8 cellular contexts compared by ENCODE assay signal in the genomic region with DNA sequence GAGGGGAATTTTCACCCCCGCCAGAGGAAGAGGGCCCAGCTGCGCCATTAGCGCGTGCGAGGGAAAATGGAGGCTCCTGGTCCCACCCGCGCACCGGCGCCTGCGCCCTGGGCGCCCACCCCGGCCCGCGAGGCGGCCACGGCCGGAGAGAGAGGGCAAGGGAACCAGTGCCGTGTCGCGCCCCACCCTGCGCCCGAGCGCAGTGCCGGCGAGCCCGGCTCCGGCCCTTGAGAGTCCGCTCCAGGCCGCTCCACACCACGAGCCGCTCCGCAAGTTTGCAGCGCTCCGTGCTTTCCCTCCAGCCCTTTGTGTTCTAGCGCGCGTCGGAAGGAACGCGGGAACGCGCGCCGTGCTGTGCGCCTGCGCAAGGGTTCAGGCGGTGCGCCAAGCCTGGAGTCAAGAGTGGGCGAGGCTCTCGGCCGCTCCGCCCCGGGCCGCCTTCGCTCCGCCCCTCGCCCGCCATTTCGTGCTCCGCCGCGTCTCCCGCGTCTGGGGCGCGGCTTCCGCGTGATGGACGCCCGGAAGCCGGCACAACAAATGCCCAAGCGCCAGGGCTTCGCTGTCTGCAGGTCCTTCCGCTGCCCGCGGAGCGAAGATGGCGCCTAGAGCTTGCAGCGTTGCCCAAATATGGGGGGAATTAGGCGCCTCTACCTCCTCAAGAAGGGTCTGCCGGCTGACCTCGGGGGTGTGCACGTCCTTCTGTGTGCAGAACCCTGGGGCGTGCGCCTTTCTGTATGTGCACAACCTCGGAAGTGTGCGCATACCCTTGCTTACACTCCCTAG. TPM values are rescaled to one million over a fixed set of nuclear protein-coding genes. Genes with fewer than 3 reads are reported as not detected.
DNase-seq lines count a peak whose midpoint lies in the region; ATAC-seq lines count a peak whose summit lies in the region.

No MANE protein-coding gene starts in this region.

- H3K4ac ChIP-seq in mesendoderm (ENCODE audit: low read depth, low read length) = peak overlapping the region; percentile 88

- H3K27ac ChIP-seq in mesendoderm (ENCODE audit: low read depth, low read length) = peak overlapping the region; percentile 28

- peak overlapping the region; percentile 9 for H3K4me3 ChIP-seq in mesendoderm (ENCODE audit: low read length)

- peak overlapping the region; percentile 94 for H3K27ac Mint-ChIP-seq in activated CD8-positive, alpha-beta memory T cell treated with anti-CD3 and anti-CD28 coated beads, Interleukin-2, amount 10 ng/mL, durations not matched to agents 7 days and 5 days
- H3K27ac Mint-ChIP-seq in effector memory CD8-positive, alpha-beta T cell = peak overlapping the region; percentile 92 to 95

- peak overlapping the region; percentile 97 for H3K18ac ChIP-seq in mesendoderm (ENCODE audit: low read length)

- H3K23ac ChIP-seq in mesendoderm (ENCODE audit: low read length) = peak overlapping the region; percentile 74

- peak overlapping the region; percentile 28 for H2AK5ac ChIP-seq in mesendoderm (ENCODE audit: low read length)

- peaks cover 15% of the 10 kb centered on the region for H3K4me1 Mint-ChIP-seq in activated CD8-positive, alpha-beta memory T cell treated with anti-CD3 and anti-CD28 coated beads, Interleukin-2, amount 10 ng/mL, durations not matched to agents 7 days and 5 days
- H3K4me1 Mint-ChIP-seq in effector memory CD8-positive, alpha-beta T cell (ENCODE audit: low read depth in 2 of 2) = peaks cover 4 to 5% of the 10 kb centered on the region in 2 donors

- H3K4me1 ChIP-seq in mesendoderm (ENCODE audit: control insufficient read depth, low read depth, low read length) = peaks cover 3% of the 10 kb centered on the region

- no peak overlapping the region for H2BK120ac ChIP-seq in mesendoderm (ENCODE audit: low read depth, low read length)

- H4K5ac ChIP-seq in mesendoderm (ENCODE audit: low read length) = peak overlapping the region; percentile 56

- H3K79me1 ChIP-seq in mesendoderm (ENCODE audit: low read length) = no peaks in the 10 kb centered on the region

- H3K36me3 Mint-ChIP-seq in activated CD8-positive, alpha-beta memory T cell treated with anti-CD3 and anti-CD28 coated beads, Interleukin-2, amount 10 ng/mL, durations not matched to agents 7 days and 5 days = peaks cover 2% of the 10 kb centered on the region
- peaks cover 23% of the 10 kb centered on the region for H3K36me3 Mint-ChIP-seq in effector memory CD8-positive, alpha-beta T cell (ENCODE audit: insufficient read depth)

- H3K4me2 ChIP-seq in mesendoderm (ENCODE audit: low read length) = peak overlapping the region; percentile 68

- H3K27me3 Mint-ChIP-seq in activated CD8-positive, alpha-beta memory T cell treated with anti-CD3 and anti-CD28 coated beads, Interleukin-2, amount 10 ng/mL, durations not matched to agents 7 days and 5 days = no peaks in the 10 kb centered on the region
- H3K27me3 Mint-ChIP-seq in effector memory CD8-positive, alpha-beta T cell = no peaks in the 10 kb centered on the region

- H3K9ac ChIP-seq in mesendoderm (ENCODE audit: low read length) = peak overlapping the region; percentile 92

- H3K79me2 ChIP-seq in mesendoderm (ENCODE audit: control insufficient read depth, insufficient read depth, low read length) = no peaks in the 10 kb centered on the region

- no CpG with 5 or more reads among the region's 87 CpGs for WGBS in mesendoderm (ENCODE audit: extremely low coverage, insufficient coverage, low lambda C conversion rate)

- H3K9me3 Mint-ChIP-seq in activated CD8-positive, alpha-beta memory T cell treated with anti-CD3 and anti-CD28 coated beads, Interleukin-2, amount 10 ng/mL, durations not matched to agents 7 days and 5 days (ENCODE audit: low read depth) = peaks cover 3% of the 10 kb centered on the region
- H3K9me3 Mint-ChIP-seq in effector memory CD8-positive, alpha-beta T cell = no peaks in the 10 kb centered on the region

- CTCF ChIA-PET in activated CD8-positive, alpha-beta memory T cell treated with anti-CD3 and anti-CD28 coated beads, Interleukin-2, amount 10 ng/mL, durations not matched to agents 7 days and 5 days (lab: Charles Lee) = interaction anchor here (0.8 to 4.3 kb wide), 7 partner anchors 11 to 52 kb away, joined by 3 to 38 read pairs (median 7); no protein-coding TSS in a partner anchor

- no peak overlapping the region for H2BK15ac ChIP-seq in mesendoderm (replicated peaks; ENCODE audit: low read depth)

- no peaks in the 10 kb centered on the region for H3K36me3 ChIP-seq in mesendoderm (ENCODE audit: control insufficient read depth, insufficient read depth, low read length)

- H3K27me3 ChIP-seq in mesendoderm (ENCODE audit: insufficient read depth, low read length, poor library complexity) = no peaks in the 10 kb centered on the region

- peak overlapping the region; percentile 69 for H3K4me3 Mint-ChIP-seq in activated CD8-positive, alpha-beta memory T cell treated with anti-CD3 and anti-CD28 coated beads, Interleukin-2, amount 10 ng/mL, durations not matched to agents 7 days and 5 days
- peak overlapping the region; percentile 69 to 73 for H3K4me3 Mint-ChIP-seq in effector memory CD8-positive, alpha-beta T cell

- ATAC-seq in GM18520 (IDR thresholded peaks at IDR 0.05; ENCODE audit: unreplicated experiment) (peak; percentile 70), HG03060 (IDR thresholded peaks at IDR 0.05; ENCODE audit: low read depth, unreplicated experiment) (peak; percentile 74)
- peak; percentile 95 for ATAC-seq in activated CD8-positive, alpha-beta memory T cell treated with anti-CD3 and anti-CD28 coated beads, Interleukin-2, amount 10 ng/mL, durations not matched to agents 7 days and 5 days
- ATAC-seq in effector memory CD8-positive, alpha-beta T cell (replicated peaks) = peak; percentile 88

- DNase-seq in A172 (ENCODE audit: low spot score) (peak; percentile 73), NCI-H460 (ENCODE audit: extremely low read depth, low read depth) (peak; percentile 97), mesendoderm (peak; percentile 99)
- peak; percentile 97 for DNase-seq in activated CD8-positive, alpha-beta memory T cell treated with anti-CD3 and anti-CD28 coated beads, Interleukin-2, amount 10 ng/mL, durations not matched to agents 7 days and 5 days
- DNase-seq in effector memory CD8-positive, alpha-beta T cell = peak; percentile 97 to 99 (median 98)
- peak; percentile 87 for DNase-seq in stimulated activated CD8-positive, alpha-beta memory T cell treated with anti-CD3 and anti-CD28 coated beads, Interleukin-12 subunit alpha, Interleukin-12 subunit beta, amount 100 ng/mL, for 24 hours (ENCODE audit: extremely low read depth)

- H2BK5ac ChIP-seq in mesendoderm (ENCODE audit: low read length) = peak overlapping the region; percentile 62

- peak overlapping the region; percentile 91 for H3K56ac ChIP-seq in mesendoderm (ENCODE audit: low read length)

- H4K8ac ChIP-seq in mesendoderm (ENCODE audit: low read depth, low read length) = peak overlapping the region; percentile 83

RNA-seq across cellular contexts. Expression of a gene that starts 46.1 kb away (rescaled TPM):
- total RNA-seq in A172 (2014; rRNA removed; shearing (Covaris generic)) = 1,279 and 1,335 TPM in 2 replicates
- 1,434 and 1,752 TPM in 2 replicates for total RNA-seq in NCI-H460 (2014; rRNA removed; shearing (Covaris generic))
- 1,011 and 1,252 TPM in 2 replicates for polyA plus RNA-seq in NCI-H460 (2014; cell fraction: nucleus; rRNA removed)
- 1,000 to 10,000 TPM; 1,489 to 1,775 TPM for total RNA-seq in activated CD8-positive, alpha-beta memory T cell treated with anti-CD3 and anti-CD28 coated beads, Interleukin-2, amount 10 ng/mL, durations not matched to agents 7 days and 5 days
- 4,557 TPM for polyA plus RNA-seq in mesendoderm (2013, experiment 1 of 2)
- polyA plus RNA-seq in mesendoderm (2013, experiment 2 of 2) = 4,676 TPM

Comparison
In these comparisons a context has a peak if more than half of its experiments do, and no peak if none do; other contexts are left out.
1. Peak in every context shown above with its lines: DNase-seq, ATAC-seq, H3K4me3 ChIP-seq and H3K27ac ChIP-seq.